Comparison of ENCODE assay signal across 8 cellular contexts in the genomic region with DNA sequence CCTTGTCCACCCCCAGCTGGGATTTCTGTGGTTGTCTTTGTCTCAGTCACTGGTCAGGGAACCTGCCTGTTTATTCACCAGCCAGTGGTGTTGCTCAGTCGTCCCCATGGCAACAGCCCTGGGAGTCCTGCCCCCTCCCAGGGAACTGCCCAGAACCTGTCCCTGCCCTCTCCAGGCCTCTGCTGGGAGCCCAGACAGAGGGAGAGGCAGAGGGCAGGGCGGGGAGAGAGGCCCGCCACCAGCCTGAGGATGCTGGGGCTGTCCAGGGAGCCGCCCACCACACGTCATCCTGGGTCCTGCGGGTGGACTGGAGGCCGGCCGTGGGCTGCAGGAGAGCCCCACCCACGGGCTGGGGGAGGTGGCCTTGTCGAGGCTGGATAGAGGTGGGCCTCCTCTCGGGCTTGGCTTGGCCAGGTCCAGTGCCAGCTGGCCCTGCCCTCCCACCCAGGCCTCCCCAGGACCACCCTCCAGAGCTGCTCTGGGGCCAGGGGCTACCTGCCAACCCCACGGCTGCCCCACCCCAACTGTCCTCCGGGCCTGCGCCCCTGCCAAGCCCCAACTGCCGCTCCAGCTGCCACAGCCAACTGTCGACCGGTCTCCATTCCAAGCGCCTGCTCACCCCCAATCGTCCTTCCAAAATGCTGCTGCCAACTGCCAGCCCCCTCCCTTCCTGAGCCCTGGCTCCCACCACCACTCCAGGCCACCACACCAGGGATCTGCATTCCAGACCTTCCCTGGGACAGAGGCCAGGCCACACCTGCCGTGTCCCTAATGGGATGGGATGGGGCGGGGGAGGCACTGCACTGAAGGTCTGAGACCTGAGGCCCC. TPM values are rescaled to one million over a fixed set of nuclear protein-coding genes. Genes with fewer than 3 reads are reported as not detected.
DNase-seq lines count a peak whose midpoint lies in the region; ATAC-seq and TF ChIP-seq lines count a peak whose summit lies in the region.

No MANE protein-coding gene starts in this region.

- WGBS in iPS DF 6.9 (ENCODE audit: insufficient coverage, insufficient read length): no CpG with 5 or more reads among the region's 21 CpGs

- H3K4me1 Mint-ChIP-seq in CD4-positive, alpha-beta T cell (ENCODE audit: low read depth): no peaks in the 10 kb centered on the region

- no peak for ATAC-seq in CD4-positive, alpha-beta T cell (ENCODE audit: poor library complexity)
- ATAC-seq in GM21390 (IDR thresholded peaks at IDR 0.05; ENCODE audit: unreplicated experiment): no peak

- H3K27me3 ChIP-seq in iPS DF 6.9 (ENCODE audit: control insufficient read depth, insufficient read depth, low read length): peaks cover 2% of the 10 kb centered on the region; the same call in 1 of the 2 replicates
- H3K27me3 ChIP-seq in skeletal muscle tissue (ENCODE audit: control insufficient read depth in 3 of 3, insufficient read depth in 3 of 3, low read length in 3 of 3): no peaks in the 10 kb centered on the region
- H3K27me3 ChIP-seq in CD4-positive, alpha-beta T cell (ENCODE audit: control insufficient read depth, insufficient read depth, low read length): no peaks in the 10 kb centered on the region

- H3K9ac ChIP-seq in skeletal muscle tissue (ENCODE audit: low read depth in 1 of 3, low read length in 3 of 3): peak overlapping the region in 2 of 3 donors; percentile 23 to 25

- H3K9me3 ChIP-seq in iPS DF 6.9 (ENCODE audit: control insufficient read depth, insufficient read depth, low read length) (no peaks in the 10 kb centered on the region), skeletal muscle tissue (ENCODE audit: control insufficient read depth in 3 of 3, low read length in 3 of 3) (no peaks in the 10 kb centered on the region)
- no peaks in the 10 kb centered on the region for H3K9me3 ChIP-seq in CD4-positive, alpha-beta T cell (ENCODE audit: control insufficient read depth, low read length)

- H3K4me3 ChIP-seq in iPS DF 6.9 (ENCODE audit: low read length): no peak overlapping the region
- H3K4me3 ChIP-seq in skeletal muscle tissue (ENCODE audit: low read length in 3 of 3): no peak overlapping the region

- H3K9me3 Mint-ChIP-seq in CD4-positive, alpha-beta T cell: no peaks in the 10 kb centered on the region

- POLR2A ChIA-PET in CD4-positive, alpha-beta T cell (lab: Charles Lee): no interaction called here

- H3K36me3 Mint-ChIP-seq in CD4-positive, alpha-beta T cell (ENCODE audit: low read depth): no peaks in the 10 kb centered on the region

- H3K4me1 ChIP-seq in iPS DF 6.9 (ENCODE audit: control insufficient read depth, insufficient read depth, low read length): peaks cover 10% of the 10 kb centered on the region
- peaks cover 12 to 24% (median 21%) of the 10 kb centered on the region in 3 donors for H3K4me1 ChIP-seq in skeletal muscle tissue (ENCODE audit: control insufficient read depth in 3 of 3, insufficient read depth in 3 of 3, low read length in 3 of 3)

- intact Hi-C loops in CD4-positive, alpha-beta T cell (cut with DNase I, micrococcal nuclease): no loop called here

- H3K27ac ChIP-seq in iPS DF 6.9 (ENCODE audit: low read length): no peak overlapping the region
- no peak overlapping the region for H3K27ac ChIP-seq in skeletal muscle tissue (ENCODE audit: low read depth, low read length)
- no peak overlapping the region for H3K27ac ChIP-seq in CD4-positive, alpha-beta T cell (ENCODE audit: low read depth, low read length)

- DNase-seq in GM10266 (ENCODE audit: extremely low spot score) (peak; percentile 82), NCI-H2227 (lab: John Stamatoyannopoulos, UW; ENCODE audit: unreplicated experiment) (peak; percentile 93), brain pericyte (ENCODE audit: low read depth, low spot score) (peak; percentile 79), iPS DF 6.9 (ENCODE audit: low read depth, low spot score) (peak; percentile 90)
- DNase-seq in central memory CD4-positive, alpha-beta T cell: no peak
- DNase-seq in CD4-positive, alpha-beta T cell: no peak

- H3K27ac Mint-ChIP-seq in CD4-positive, alpha-beta T cell: no peak overlapping the region

- CTCF ChIA-PET in CD4-positive, alpha-beta T cell (lab: Charles Lee): no interaction called here

- H3K36me3 ChIP-seq in iPS DF 6.9 (ENCODE audit: control insufficient read depth, insufficient read depth, low read length) (no peaks in the 10 kb centered on the region), skeletal muscle tissue (ENCODE audit: control insufficient read depth in 3 of 3, insufficient read depth in 3 of 3, low read length in 3 of 3) (no peaks in the 10 kb centered on the region)

- no peak for TF ChIP-seq CTCF in GM10266 (IDR thresholded peaks at IDR 0.05; ENCODE audit: control insufficient read depth, insufficient read depth, low read depth, missing control alignments)
- no peak for TF ChIP-seq CTCF in CD4-positive, alpha-beta T cell (IDR thresholded peaks at IDR 0.05)

- peaks cover 17% of the 10 kb centered on the region for H3K27me3 Mint-ChIP-seq in CD4-positive, alpha-beta T cell

- H3K4me3 Mint-ChIP-seq in CD4-positive, alpha-beta T cell: no peak overlapping the region

RNA-seq across cellular contexts. Expression of gene ZBTB46, which starts 4.2 kb away (rescaled TPM):
- 52.2 TPM for total RNA-seq in skeletal muscle tissue
- total RNA-seq in CD4-positive, alpha-beta T cell: under 1 TPM; 0.08 to 0.34 TPM

RNA-seq across cellular contexts. Expression of gene ABHD16B, which starts 26.1 kb away (rescaled TPM):
- total RNA-seq in skeletal muscle tissue: not detected
- total RNA-seq in CD4-positive, alpha-beta T cell: not detected

RNA-seq across cellular contexts. Expression of gene TPD52L2, which starts 29.8 kb away (rescaled TPM):
- total RNA-seq in skeletal muscle tissue: 29.2 TPM
- 10 to 100 TPM; 15.1 to 15.3 TPM for total RNA-seq in CD4-positive, alpha-beta T cell

RNA-seq across cellular contexts. Expression of gene DNAJC5, which starts 59.7 kb away (rescaled TPM):
- total RNA-seq in skeletal muscle tissue: 30.3 TPM
- 10 to 100 TPM; 21.4 to 22.5 TPM for total RNA-seq in CD4-positive, alpha-beta T cell

Comparison
In these comparisons a context has a peak if more than half of its experiments do, and no peak if none do; other contexts are left out.
1. DNase-seq: peak in GM10266 (single experiment), NCI-H2227 (single experiment), brain pericyte (single experiment) and iPS DF 6.9 (single experiment); none in central memory CD4-positive, alpha-beta T cell (single experiment) and CD4-positive, alpha-beta T cell (0 of 10).
2. RNA of gene ZBTB46, which starts 4.2 kb away (total RNA-seq): 52.2 TPM in skeletal muscle tissue (single experiment); 0.08 to 0.34 TPM in CD4-positive, alpha-beta T cell; every median in the first group is over 10 times any median in the second.